In the genomic region with DNA sequence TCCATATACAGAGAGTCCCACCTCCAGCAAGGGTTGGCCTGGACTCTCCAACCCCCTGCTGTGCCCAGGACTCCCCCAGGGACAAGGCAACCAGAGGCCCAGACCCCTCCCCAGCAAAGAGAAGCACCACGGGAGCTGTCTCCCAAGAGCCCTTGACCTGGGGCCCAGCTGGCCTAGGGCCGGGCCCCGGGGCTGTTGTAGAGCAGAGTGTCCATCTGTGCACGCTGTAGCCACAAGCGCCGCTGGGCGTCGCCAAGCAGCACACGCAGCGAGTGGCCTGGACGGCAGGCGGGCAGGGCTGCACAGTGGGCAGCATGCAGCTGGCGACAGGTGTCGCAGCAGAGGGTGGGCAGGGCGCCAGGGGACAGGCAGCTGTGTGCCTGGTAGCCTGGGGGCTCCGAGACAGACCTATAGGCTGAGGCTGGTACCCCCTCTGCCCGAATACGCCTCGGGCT, we compare ENCODE assay signal across 1 cellular context.
A peak's percentile ranks its signal among the peaks of the same experiment; 100 is the strongest.
TF ChIP-seq lines count a peak whose summit lies in the region.

No MANE protein-coding gene starts in this region.

TF ChIP-seq in K562, 482 proteins besides CTCF, POLR2A, EP300 and RAD21:
- TF ChIP-seq POLR3G (IDR thresholded peaks at IDR 0.05; ENCODE audit: extremely low read depth, insufficient read length, insufficient replicate concordance), result no peak
- TF ChIP-seq NR4A1 (CRISPR knock-in tag; IDR thresholded peaks at IDR 0.05), result no peak
- TF ChIP-seq NR4A1 (tag; IDR thresholded peaks at IDR 0.05), result no peak
- no peak for TF ChIP-seq HMG20A (CRISPR knock-in tag; conservative IDR thresholded peaks at IDR 0.05)
- no peak for TF ChIP-seq ZNF384 (IDR thresholded peaks at IDR 0.05; ENCODE audit: low read depth, low read length)
- no peak for TF ChIP-seq RFX7 (CRISPR knock-in tag; IDR thresholded peaks at IDR 0.05)
- TF ChIP-seq ELF1 (tag; IDR thresholded peaks at IDR 0.05), result no peak
- TF ChIP-seq NFIC (IDR thresholded peaks at IDR 0.05), result peak; percentile 20; the same call in 1 of the 2 replicates
- TF ChIP-seq RBFOX2 (IDR thresholded peaks at IDR 0.05; ENCODE audit: low read depth, low read length), result peak; percentile 5; the same call in 1 of the 2 replicates
- TF ChIP-seq RBM22 (IDR thresholded peaks at IDR 0.05; ENCODE audit: low read depth, low read length, poor library complexity, severe bottlenecking), result peak; percentile 32
- no peak for TF ChIP-seq RBM17 (IDR thresholded peaks at IDR 0.05; ENCODE audit: borderline replicate concordance, low read depth, low read length)
- TF ChIP-seq SNIP1 (IDR thresholded peaks at IDR 0.05; ENCODE audit: low read depth), result no peak
- TF ChIP-seq ZBTB7A (IDR thresholded peaks at IDR 0.05; ENCODE audit: borderline replicate concordance, control insufficient read depth, low read depth, low read length), result 0 out of 2 replicates have a peak, but pooled peaks have one; percentile 22
- TF ChIP-seq ZNF644 (tag; IDR thresholded peaks at IDR 0.05; ENCODE audit: low read depth), result no peak
- no peak for TF ChIP-seq NR2C2 (CRISPR knock-in tag; IDR thresholded peaks at IDR 0.05)
- TF ChIP-seq NR2C2 (tag; IDR thresholded peaks at IDR 0.05), result no peak
- TF ChIP-seq HBP1 (CRISPR knock-in tag; IDR thresholded peaks at IDR 0.05), result no peak
- peak; percentile 64 for TF ChIP-seq POLR2G (IDR thresholded peaks at IDR 0.05; ENCODE audit: low read depth, low read length)
- TF ChIP-seq NFATC3 (IDR thresholded peaks at IDR 0.05), result no peak
- no peak for TF ChIP-seq ZNF140 (CRISPR knock-in tag; IDR thresholded peaks at IDR 0.05)
